32 cellular contexts compared by ENCODE assay signal in the genomic region with DNA sequence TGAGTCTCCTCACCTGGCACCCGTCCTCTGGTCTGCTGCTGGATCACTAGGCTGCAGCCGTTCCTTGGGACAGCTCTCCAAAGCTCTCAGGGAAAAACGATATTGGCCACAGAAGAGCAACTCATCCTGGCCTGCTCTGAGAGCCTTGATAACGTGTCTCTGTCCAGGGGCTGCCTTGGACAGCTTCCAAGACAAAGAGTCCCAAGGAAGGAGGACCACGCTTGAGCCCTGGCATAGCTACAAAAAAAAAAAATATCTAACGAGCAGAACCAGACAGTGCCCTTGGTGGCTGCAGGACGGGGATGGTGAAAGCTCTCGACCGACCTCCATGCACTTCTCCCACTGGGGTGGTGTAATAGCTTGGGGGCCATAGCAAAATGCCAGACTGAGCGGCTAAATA.
"Had no signal": no experiment of that assay in that cellular context is flagged by ENCODE, and none has a peak within 500 bp of the region (broad histone marks: within the 10 kb centered on the region; RNA-seq: fewer than 3 reads in every experiment).

No MANE protein-coding gene starts in this region.

- DNase-seq: activated B cell treated with CpG ODN at 0.5 μM for 24 hours; activated CD4-positive, alpha-beta memory T cell treated with anti-CD3 and anti-CD28 coated beads for 36 hours; activated CD4-positive, alpha-beta T cell treated with anti-CD3 and anti-CD28 coated beads for 4 hours; activated CD4-positive, alpha-beta T cell treated with anti-CD3 and anti-CD28 coated beads, Interleukin-2, amount 10 ng/mL, durations not matched to agents 24 days and 14 days; activated CD4-positive, alpha-beta T cell treated with anti-CD3 and anti-CD28 coated beads, Interleukin-2, amount 50 U/mL, for 1 hour; activated CD4-positive, alpha-beta T cell treated with anti-CD3 and anti-CD28 coated beads, Interleukin-2, amount 50 U/mL, for 4 hours; activated CD4-positive, CD25-positive, alpha-beta regulatory T cell treated with anti-CD3 and anti-CD28 coated beads, Interleukin-2, amount 50 U/mL, for 72 hours; activated CD8-positive, alpha-beta memory T cell treated with anti-CD3 and anti-CD28 coated beads, Interleukin-2, amount 50 U/mL, for 4 hours; activated CD8-positive, alpha-beta T cell treated with anti-CD3 and anti-CD28 coated beads for 36 hours; activated effector memory CD4-positive, alpha-beta T cell treated with anti-CD3 and anti-CD28 coated beads, Interleukin-2, amount 50 U/mL, for 16 hours; activated gamma-delta T cell treated with Interleukin-2 at 50 U/mL for 16 hours; activated naive CD4-positive, alpha-beta T cell; activated naive CD4-positive, alpha-beta T cell treated with anti-CD3 and anti-CD28 coated beads for 36 hours; activated naive CD4-positive, alpha-beta T cell treated with anti-CD3 and anti-CD28 coated beads, Interleukin-2, amount 50 U/mL, for 16 hours; activated naive CD8-positive, alpha-beta T cell treated with anti-CD3 and anti-CD28 coated beads for 36 hours; activated T-cell treated with anti-CD3 and anti-CD28 coated beads for 4 hours; activated T-cell treated with anti-CD3 and anti-CD28 coated beads, Interleukin-2, amount 50 U/mL, for 1 hour; activated T-cell treated with anti-CD3 and anti-CD28 coated beads, Interleukin-2, amount 50 U/mL, for 4 hours; activated T-cell treated with anti-CD3 and anti-CD28 coated beads, Interleukin-2, amount 50 U/mL, for 72 hours; adrenal gland; amniotic stem cell; aorta; body of pancreas; brain microvascular endothelial cell; central memory CD4-positive, alpha-beta T cell; T-helper 1 cell; T-helper 2 cell; T-helper 9 cell had no signal

- H3K4me1 ChIP-seq: adrenal gland, body of pancreas, breast epithelium had no signal

- H3K27ac ChIP-seq: adrenal gland, brain microvascular endothelial cell, breast epithelium, VCaP had no signal

- H3K4me3 ChIP-seq: adrenal gland, body of pancreas, breast epithelium had no signal

- H3K27me3 ChIP-seq: adrenal gland, body of pancreas, brain microvascular endothelial cell had no signal

- H3K9me3 ChIP-seq: adrenal gland, body of pancreas, breast epithelium had no signal

- ATAC-seq: activated CD8-positive, alpha-beta T cell treated with anti-CD3 and anti-CD28 coated beads for 36 hours; activated naive CD4-positive, alpha-beta T cell treated with anti-CD3 and anti-CD28 coated beads, Interleukin-2, amount 50 U/mL, for 72 hours; activated T-cell treated with anti-CD3 and anti-CD28 coated beads, Interleukin-2, amount 50 U/mL, for 4 hours; activated T-cell treated with anti-CD3 and anti-CD28 coated beads, Interleukin-2, amount 50 U/mL, for 72 hours; activated T-helper 17 cell treated with anti-CD3 and anti-CD28 coated beads, Interleukin-2, amount 50 U/mL, for 72 hours; body of pancreas had no signal

- H3K36me3 ChIP-seq: adrenal gland, brain microvascular endothelial cell, breast epithelium had no signal
